Comparison of ENCODE assay signal across 19 cellular contexts in the genomic region with DNA sequence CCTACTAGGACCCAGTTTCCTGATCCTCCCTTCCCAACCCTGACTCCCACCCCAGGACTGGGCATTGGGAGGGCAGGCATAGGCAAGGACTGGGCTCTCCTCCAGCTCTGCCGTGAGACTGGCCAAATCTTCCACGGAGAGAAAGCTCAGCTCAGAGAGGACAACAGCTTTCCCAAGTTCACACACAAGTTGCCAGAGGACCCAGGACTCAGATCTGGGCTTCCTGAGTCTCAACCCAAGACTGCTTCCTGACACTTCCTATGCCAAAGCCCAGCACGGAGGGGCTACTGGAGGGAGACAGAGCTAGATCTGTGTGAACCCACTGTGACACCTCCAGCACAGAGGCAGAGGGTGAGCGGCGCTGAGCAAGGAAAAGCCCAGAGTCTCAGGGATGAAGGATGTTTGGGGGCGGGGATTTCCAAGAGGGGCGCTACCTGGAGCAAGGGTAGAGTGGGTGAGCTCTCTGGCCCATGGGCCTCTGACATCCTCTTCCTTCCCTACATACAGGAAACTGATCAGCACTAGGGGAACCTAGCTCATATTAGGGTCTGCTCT. TPM values are rescaled to one million over a fixed set of nuclear protein-coding genes. Genes with fewer than 3 reads are reported as not detected.
"Had no signal": no experiment of that assay in that cellular context is flagged by ENCODE, and none has a peak within 500 bp of the region (broad histone marks: within the 10 kb centered on the region; RNA-seq: fewer than 3 reads in every experiment).

No MANE protein-coding gene starts in this region.

- FAIRE-seq: frontal cortex had no signal

- H3K27ac Mint-ChIP-seq: activated CD8-positive, alpha-beta memory T cell treated with anti-CD3 and anti-CD28 coated beads, Interleukin-2, amount 10 ng/mL, durations not matched to agents 7 days and 5 days; activated T-cell treated with anti-CD3 and anti-CD28 coated beads, Interleukin-2, amount 50 U/mL, for 24 hours; T-helper 2 cell treated with Interferon-gamma antibody and Interleukin-4, amounts not matched to agents 5 μg/mL and 100 μg/mL, for 36 hours had no signal

- H3K4me3 Mint-ChIP-seq: activated CD8-positive, alpha-beta memory T cell treated with anti-CD3 and anti-CD28 coated beads, Interleukin-2, amount 10 ng/mL, durations not matched to agents 7 days and 5 days; activated naive CD4-positive, alpha-beta T cell treated with anti-CD3 and anti-CD28 coated beads, Interleukin-2, amount 50 U/mL, for 24 hours; activated T-cell treated with anti-CD3 and anti-CD28 coated beads, Interleukin-2, amount 50 U/mL, for 24 hours; central memory CD8-positive, alpha-beta T cell; naive B cell; T-helper 2 cell treated with Interferon-gamma antibody and Interleukin-4, amounts not matched to agents 5 μg/mL and 100 μg/mL, for 36 hours had no signal

- ATAC-seq: activated CD8-positive, alpha-beta memory T cell treated with anti-CD3 and anti-CD28 coated beads, Interleukin-2, amount 10 ng/mL, durations not matched to agents 7 days and 5 days; lower lobe of right lung had no signal

- H3K9me3 ChIP-seq: lower lobe of right lung, transverse colon had no signal

- H3K9me3 Mint-ChIP-seq: activated naive CD4-positive, alpha-beta T cell treated with anti-CD3 and anti-CD28 coated beads, Interleukin-2, amount 50 U/mL, for 24 hours; activated T-cell treated with anti-CD3 and anti-CD28 coated beads, Interleukin-2, amount 50 U/mL, for 24 hours; central memory CD8-positive, alpha-beta T cell; T-helper 2 cell treated with Interferon-gamma antibody and Interleukin-4, amounts not matched to agents 5 μg/mL and 100 μg/mL, for 36 hours had no signal

- H3K4me3 ChIP-seq: lower lobe of right lung, transverse colon had no signal

- DNase-seq: activated CD4-positive, CD25-positive, alpha-beta regulatory T cell; activated CD8-positive, alpha-beta memory T cell treated with anti-CD3 and anti-CD28 coated beads, Interleukin-2, amount 10 ng/mL, durations not matched to agents 7 days and 5 days; activated T-cell treated with anti-CD3 and anti-CD28 coated beads, Interleukin-2, amount 50 U/mL, for 24 hours; amniotic stem cell; effector CD8-positive, alpha-beta T cell; left cardiac atrium; lower lobe of right lung; naive B cell; retina; stimulated activated CD4-positive, alpha-beta T cell treated with anti-CD3 and anti-CD28 coated beads, Interleukin-15, amount 100 ng/mL, for 24 hours; stimulated activated CD4-positive, alpha-beta T cell treated with anti-CD3 and anti-CD28 coated beads, Interleukin-4, amount 100 ng/mL, for 24 hours; stimulated activated naive CD4-positive, alpha-beta T cell treated with Interleukin-2 at 50 U/mL for 16 hours; transverse colon had no signal

- H3K27ac ChIP-seq: lower lobe of right lung, transverse colon had no signal

- H3K36me3 ChIP-seq: lower lobe of right lung, transverse colon had no signal

- H3K36me3 Mint-ChIP-seq: activated CD8-positive, alpha-beta memory T cell treated with anti-CD3 and anti-CD28 coated beads, Interleukin-2, amount 10 ng/mL, durations not matched to agents 7 days and 5 days; activated naive CD4-positive, alpha-beta T cell treated with anti-CD3 and anti-CD28 coated beads, Interleukin-2, amount 50 U/mL, for 24 hours; naive B cell had no signal

RNA-seq across cellular contexts. Expression of a gene that starts 7.1 kb away (rescaled TPM):
- total RNA-seq: activated CD8-positive, alpha-beta memory T cell treated with anti-CD3 and anti-CD28 coated beads, Interleukin-2, amount 10 ng/mL, durations not matched to agents 7 days and 5 days; fibroblast of lung; frontal cortex; skeletal muscle tissue had no signal
- polyA plus RNA-seq: fibroblast of lung had no signal

RNA-seq across cellular contexts. Expression of a gene that starts 45.5 kb away (rescaled TPM):
- total RNA-seq: activated CD8-positive, alpha-beta memory T cell treated with anti-CD3 and anti-CD28 coated beads, Interleukin-2, amount 10 ng/mL, durations not matched to agents 7 days and 5 days; fibroblast of lung; frontal cortex; left cardiac atrium; lower lobe of right lung; skeletal muscle tissue; transverse colon had no signal
- polyA plus RNA-seq: fibroblast of lung had no signal

RNA-seq across cellular contexts. Expression of a gene that starts 49.3 kb away (rescaled TPM):
- total RNA-seq: activated CD8-positive, alpha-beta memory T cell treated with anti-CD3 and anti-CD28 coated beads, Interleukin-2, amount 10 ng/mL, durations not matched to agents 7 days and 5 days; fibroblast of lung had no signal
